Comparison of ENCODE assay signal across 23 cellular contexts in genomic region chr11:87604350-87604749, GRCh38.
A peak's percentile ranks its signal among the peaks of the same experiment; 100 is the strongest.
DNase-seq lines count a peak whose midpoint lies in the region; ATAC-seq and TF ChIP-seq lines count a peak whose summit lies in the region.
"Had no signal": no experiment of that assay in that cellular context is flagged by ENCODE, and none has a peak within 500 bp of the region (broad histone marks: within the 10 kb centered on the region; RNA-seq: fewer than 3 reads in every experiment).

No MANE protein-coding gene starts in this region.

- no peak overlapping the region for H3K9ac ChIP-seq in mammary epithelial cell (ENCODE audit: insufficient read depth, low read length)

- no peak for TF ChIP-seq POLR2A in vagina (IDR thresholded peaks at IDR 0.05)

- H3K27ac Mint-ChIP-seq in activated CD4-positive, alpha-beta memory T cell treated with anti-CD3 and anti-CD28 coated beads for 36 hours: no peak overlapping the region
- H3K27ac Mint-ChIP-seq: HFFc6 had no signal

- peak overlapping the region; percentile 93 for H2AFZ ChIP-seq in mammary epithelial cell (ENCODE audit: low read depth, low read length)

- H3K9me3 Mint-ChIP-seq in activated CD4-positive, alpha-beta memory T cell treated with anti-CD3 and anti-CD28 coated beads for 36 hours: no peaks in the 10 kb centered on the region

- H3K79me2 ChIP-seq in mammary epithelial cell (ENCODE audit: insufficient read depth, low read length): no peaks in the 10 kb centered on the region

- no TSS peak for BruUV-seq in mammary epithelial cell (replicated peaks; lab: Mats Ljungman, UMichigan)

- in situ Hi-C loops in mammary epithelial cell (cut with MboI; ENCODE audit: low sequenced_read_pairs in 2 of 2) (no loop called here), ACHN (cut with HindIII; ENCODE audit: low pct_ligation_motif_present, low pct_unique_long_range_greater_than_20kb, low sequenced_read_pairs) (no loop called here)

- no peak overlapping the region for H3K4me3 Mint-ChIP-seq in activated CD4-positive, alpha-beta memory T cell treated with anti-CD3 and anti-CD28 coated beads for 36 hours
- H3K4me3 Mint-ChIP-seq: HFFc6 had no signal

- DNase-seq in left ventricle myocardium superior: no peak
- DNase-seq in right atrium auricular region (ENCODE audit: low spot score): no peak
- peak; percentile 66 for DNase-seq in mammary epithelial cell
- peak; percentile 16 for DNase-seq in glomerular visceral epithelial cell (ENCODE audit: extremely low spot score)
- no peak for DNase-seq in vagina (ENCODE audit: extremely low spot score in 2 of 2)
- no peak for DNase-seq in activated CD4-positive, alpha-beta memory T cell treated with anti-CD3 and anti-CD28 coated beads for 36 hours
- no peak for DNase-seq in ACHN
- DNase-seq: BE2C; DMS79; H7; HFFc6; KG1; NCI-H1092 treated with DMSO at 0.1 percent for 48 hours; NCI-H146; NCI-H2029; NCI-H2171; NCI-H345; NCI-H524; NCI-H774; NK-92 treated with Interleukin-12 subunit alpha and Interleukin-12 subunit beta, amount 100 ng/mL, for 24 hours had no signal

- H3K27me3 ChIP-seq in right atrium auricular region (no peaks in the 10 kb centered on the region), mammary epithelial cell (ENCODE audit: insufficient read depth, low read length) (no peaks in the 10 kb centered on the region), vagina (no peaks in the 10 kb centered on the region)
- H3K27me3 ChIP-seq: BE2C had no signal

- no peaks in the 10 kb centered on the region for H3K36me3 Mint-ChIP-seq in activated CD4-positive, alpha-beta memory T cell treated with anti-CD3 and anti-CD28 coated beads for 36 hours

- H3K4me3 ChIP-seq in right atrium auricular region (no peak overlapping the region), mammary epithelial cell (replicated peaks in 1 of 3; ENCODE audit: insufficient read depth in 1 of 3, low read depth in 2 of 3, low read length in 3 of 3) (no peak overlapping the region), vagina (no peak overlapping the region)
- H3K4me3 ChIP-seq: A549 had no signal

- H3K27ac ChIP-seq in right atrium auricular region (no peak overlapping the region), mammary epithelial cell (ENCODE audit: insufficient read depth, low read depth, low read length) (peak overlapping the region; percentile 50), vagina (no peak overlapping the region)
- H3K27ac ChIP-seq: A549, HL-60 had no signal

- dilution Hi-C loops in mammary epithelial cell (cut with HindIII; ENCODE audit: low sequenced_read_pairs): no loop called here

- H3K36me3 ChIP-seq in right atrium auricular region: no peaks in the 10 kb centered on the region
- no peaks in the 10 kb centered on the region for H3K36me3 ChIP-seq in mammary epithelial cell (ENCODE audit: insufficient read depth, low read length)
- no peaks in the 10 kb centered on the region for H3K36me3 ChIP-seq in vagina
- H3K36me3 ChIP-seq: BE2C had no signal

- H4K20me1 ChIP-seq in mammary epithelial cell (ENCODE audit: insufficient read depth, low read length): no peaks in the 10 kb centered on the region

- TF ChIP-seq CTCF in right atrium auricular region (IDR thresholded peaks at IDR 0.05) (no peak), mammary epithelial cell (conservative IDR thresholded peaks at IDR 0.05 in 1 of 2, IDR thresholded peaks at IDR 0.05 in 1 of 2; ENCODE audit: extremely low read depth in 1 of 2, insufficient read depth in 1 of 2, low read depth in 1 of 2, low read length in 2 of 2) (no peak), vagina (IDR thresholded peaks at IDR 0.05) (no peak)

- H3K4me2 ChIP-seq in mammary epithelial cell (ENCODE audit: insufficient read depth, low read depth, low read length): peak overlapping the region; percentile 47
- H3K4me2 ChIP-seq: A549 had no signal

- H3K9me3 ChIP-seq in right atrium auricular region (peaks cover 0 to 5% of the 10 kb centered on the region in 2 donors), mammary epithelial cell (replicated peaks; ENCODE audit: insufficient read depth, low read length) (no peaks in the 10 kb centered on the region), vagina (no peaks in the 10 kb centered on the region)
- H3K9me3 ChIP-seq: A549 had no signal

- H3K4me1 ChIP-seq in right atrium auricular region: no peaks in the 10 kb centered on the region
- peaks cover 13% of the 10 kb centered on the region for H3K4me1 ChIP-seq in mammary epithelial cell (ENCODE audit: insufficient read depth, low read length)
- H3K4me1 ChIP-seq in vagina: no peaks in the 10 kb centered on the region
- H3K4me1 ChIP-seq: A549, BE2C had no signal

- intact Hi-C loops in left ventricle myocardium superior (cut with micrococcal nuclease) (no loop called here), mammary epithelial cell (cut with micrococcal nuclease) (no loop called here), vagina (cut with DNase I) (no loop called here)
- intact Hi-C loops in activated CD4-positive, alpha-beta memory T cell treated with anti-CD3 and anti-CD28 coated beads for 36 hours (cut with micrococcal nuclease): no loop called here

- CTCF ChIA-PET in mammary epithelial cell (lab: Charles Lee; ENCODE audit: low non-redundant PET): no interaction called here
- CTCF ChIA-PET in activated CD4-positive, alpha-beta memory T cell treated with anti-CD3 and anti-CD28 coated beads for 36 hours (lab: Charles Lee): no interaction called here

- H3K4me1 Mint-ChIP-seq in activated CD4-positive, alpha-beta memory T cell treated with anti-CD3 and anti-CD28 coated beads for 36 hours (ENCODE audit: low read depth): no peaks in the 10 kb centered on the region

- POLR2A ChIA-PET in activated CD4-positive, alpha-beta memory T cell treated with anti-CD3 and anti-CD28 coated beads for 36 hours (lab: Charles Lee): no interaction called here

- ATAC-seq in left ventricle myocardium superior: peak; percentile 14
- ATAC-seq: A549, Panc1 had no signal

- no peaks in the 10 kb centered on the region for H3K27me3 Mint-ChIP-seq in activated CD4-positive, alpha-beta memory T cell treated with anti-CD3 and anti-CD28 coated beads for 36 hours

Comparison
In these comparisons a context has a peak if more than half of its experiments do, and no peak if none do; other contexts are left out.
1. DNase-seq: peak in mammary epithelial cell (single experiment) and glomerular visceral epithelial cell (single experiment); none in left ventricle myocardium superior (single experiment), right atrium auricular region (single experiment), vagina (0 of 2), activated CD4-positive, alpha-beta memory T cell treated with anti-CD3 and anti-CD28 coated beads for 36 hours (single experiment) and ACHN (single experiment).